ENCODE assay signal across 12 cellular contexts in the genomic region with DNA sequence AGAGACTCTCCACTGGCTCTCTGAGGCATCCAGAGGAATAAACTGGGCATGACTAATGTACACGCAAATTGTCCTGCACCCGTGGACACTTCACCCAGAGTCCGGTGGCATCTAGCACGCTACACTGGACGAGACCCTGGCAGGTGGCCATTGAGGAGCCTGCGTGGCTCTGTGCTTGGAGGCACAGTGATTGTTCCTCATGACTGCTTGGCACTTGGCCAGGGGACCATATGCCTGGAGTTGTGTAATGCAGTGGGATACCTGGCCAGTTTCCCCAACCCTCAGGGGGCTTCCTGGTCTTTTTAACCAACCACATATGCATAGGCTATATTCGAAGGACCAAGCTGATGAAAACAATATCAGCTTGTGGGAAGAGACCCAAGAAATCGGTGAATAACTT.
A peak's percentile ranks its signal among the peaks of the same experiment; 100 is the strongest.
DNase-seq lines count a peak whose midpoint lies in the region; ATAC-seq and TF ChIP-seq lines count a peak whose summit lies in the region.
"Had no signal": no experiment of that assay in that cellular context is flagged by ENCODE, and none has a peak within 500 bp of the region (broad histone marks: within the 10 kb centered on the region; RNA-seq: fewer than 3 reads in every experiment).

No MANE protein-coding gene starts in this region.

- H3K4me3 Mint-ChIP-seq in Calu3 (ENCODE audit: low read depth, unreplicated experiment), result no peak overlapping the region
- no peak overlapping the region for H3K4me3 Mint-ChIP-seq in natural killer cell
- H3K4me3 Mint-ChIP-seq: activated naive CD8-positive, alpha-beta T cell treated with anti-CD3 and anti-CD28 coated beads, Interleukin-2, amount 50 U/mL, for 24 hours; type B pancreatic cell had no signal

- H3K9me3 Mint-ChIP-seq in Calu3 (ENCODE audit: low read depth, unreplicated experiment), result no peaks in the 10 kb centered on the region
- H3K9me3 Mint-ChIP-seq in natural killer cell, result no peaks in the 10 kb centered on the region
- H3K9me3 Mint-ChIP-seq: activated naive CD8-positive, alpha-beta T cell treated with anti-CD3 and anti-CD28 coated beads, Interleukin-2, amount 50 U/mL, for 24 hours; type B pancreatic cell had no signal

- no peaks in the 10 kb centered on the region for H3K4me1 ChIP-seq in lower lobe of right lung

- H3K36me3 ChIP-seq in lower lobe of right lung, result no peaks in the 10 kb centered on the region

- H3K4me1 Mint-ChIP-seq in Calu3 (ENCODE audit: low read depth, unreplicated experiment) (peaks cover 8% of the 10 kb centered on the region), natural killer cell (no peaks in the 10 kb centered on the region)
- H3K4me1 Mint-ChIP-seq: activated naive CD8-positive, alpha-beta T cell treated with anti-CD3 and anti-CD28 coated beads, Interleukin-2, amount 50 U/mL, for 24 hours had no signal

- TF ChIP-seq CTCF in Calu3 (IDR thresholded peaks at IDR 0.05; ENCODE audit: unreplicated experiment) (no peak), cardiac fibroblast (IDR thresholded peaks at IDR 0.05; ENCODE audit: low read depth, low read length) (no peak), natural killer cell (IDR thresholded peaks at IDR 0.05) (no peak), lower lobe of right lung (IDR thresholded peaks at IDR 0.05) (no peak)

- peak; percentile 28 for DNase-seq in Calu3
- DNase-seq in NCI-H2171 (lab: John Stamatoyannopoulos, UW), result peak; percentile 83
- DNase-seq in cardiac fibroblast (ENCODE audit: low read depth in 2 of 2), result peak; percentile 52 to 71
- peak; percentile 62 for DNase-seq in mucosa of gallbladder (ENCODE audit: low spot score)
- no peak for DNase-seq in natural killer cell
- no peak for DNase-seq in GM19238 (ENCODE audit: insufficient read length, low spot score)
- no peak for DNase-seq in lower lobe of right lung
- DNase-seq: activated naive CD8-positive, alpha-beta T cell treated with anti-CD3 and anti-CD28 coated beads, Interleukin-2, amount 50 U/mL, for 24 hours had no signal

- intact Hi-C loops in Calu3 (cut with micrococcal nuclease; ENCODE audit: unreplicated experiment), result no loop called here
- intact Hi-C loops in natural killer cell (cut with micrococcal nuclease), result no loop called here
- intact Hi-C loops in lower lobe of right lung (cut with DNase I), result no loop called here

- ATAC-seq in HG03175 (IDR thresholded peaks at IDR 0.05; ENCODE audit: unreplicated experiment) (no peak), natural killer cell (no peak), lower lobe of right lung (no peak)
- ATAC-seq: activated naive CD8-positive, alpha-beta T cell treated with anti-CD3 and anti-CD28 coated beads, Interleukin-2, amount 50 U/mL, for 24 hours had no signal

- H3K36me3 Mint-ChIP-seq in Calu3 (ENCODE audit: insufficient read depth, unreplicated experiment) (peaks cover 34% of the 10 kb centered on the region), natural killer cell (no peaks in the 10 kb centered on the region)

- no peaks in the 10 kb centered on the region for H3K9me3 ChIP-seq in lower lobe of right lung

- H3K27ac Mint-ChIP-seq in Calu3 (ENCODE audit: unreplicated experiment), result no peak overlapping the region
- H3K27ac Mint-ChIP-seq in natural killer cell, result no peak overlapping the region
- H3K27ac Mint-ChIP-seq: activated naive CD8-positive, alpha-beta T cell treated with anti-CD3 and anti-CD28 coated beads, Interleukin-2, amount 50 U/mL, for 24 hours; type B pancreatic cell had no signal

- no peaks in the 10 kb centered on the region for H3K27me3 ChIP-seq in lower lobe of right lung (ENCODE audit: low read depth)

- H3K27ac ChIP-seq in lower lobe of right lung, result no peak overlapping the region
- H3K27ac ChIP-seq: epithelial cell of prostate, SK-N-MC had no signal

- BruUV-seq in Calu3 (replicated peaks; lab: Mats Ljungman, UMichigan), result no TSS peak

- H3K4me3 ChIP-seq in cardiac fibroblast (replicated peaks in 1 of 2; ENCODE audit: low read depth in 2 of 2, low read length in 2 of 2) (no peak overlapping the region), lower lobe of right lung (no peak overlapping the region)
- H3K4me3 ChIP-seq: SK-N-MC had no signal

- CTCF ChIA-PET in Calu3 (lab: Charles Lee), result no interaction called here

- H3K27me3 Mint-ChIP-seq in Calu3 (ENCODE audit: unreplicated experiment), result no peaks in the 10 kb centered on the region
- H3K27me3 Mint-ChIP-seq in natural killer cell (ENCODE audit: low read depth in 2 of 2), result peaks cover 0 to 3% of the 10 kb centered on the region in 2 donors
- H3K27me3 Mint-ChIP-seq: activated naive CD8-positive, alpha-beta T cell treated with anti-CD3 and anti-CD28 coated beads, Interleukin-2, amount 50 U/mL, for 24 hours; type B pancreatic cell had no signal

Comparison
In these comparisons a context has a peak if more than half of its experiments do, and no peak if none do; other contexts are left out.
1. DNase-seq: peak in Calu3 (single experiment), NCI-H2171 (single experiment), cardiac fibroblast (2 of 2) and mucosa of gallbladder (single experiment); none in natural killer cell (single experiment), GM19238 (single experiment) and lower lobe of right lung (single experiment).